Comparison of ENCODE assay signal across 8 cellular contexts in the genomic region with DNA sequence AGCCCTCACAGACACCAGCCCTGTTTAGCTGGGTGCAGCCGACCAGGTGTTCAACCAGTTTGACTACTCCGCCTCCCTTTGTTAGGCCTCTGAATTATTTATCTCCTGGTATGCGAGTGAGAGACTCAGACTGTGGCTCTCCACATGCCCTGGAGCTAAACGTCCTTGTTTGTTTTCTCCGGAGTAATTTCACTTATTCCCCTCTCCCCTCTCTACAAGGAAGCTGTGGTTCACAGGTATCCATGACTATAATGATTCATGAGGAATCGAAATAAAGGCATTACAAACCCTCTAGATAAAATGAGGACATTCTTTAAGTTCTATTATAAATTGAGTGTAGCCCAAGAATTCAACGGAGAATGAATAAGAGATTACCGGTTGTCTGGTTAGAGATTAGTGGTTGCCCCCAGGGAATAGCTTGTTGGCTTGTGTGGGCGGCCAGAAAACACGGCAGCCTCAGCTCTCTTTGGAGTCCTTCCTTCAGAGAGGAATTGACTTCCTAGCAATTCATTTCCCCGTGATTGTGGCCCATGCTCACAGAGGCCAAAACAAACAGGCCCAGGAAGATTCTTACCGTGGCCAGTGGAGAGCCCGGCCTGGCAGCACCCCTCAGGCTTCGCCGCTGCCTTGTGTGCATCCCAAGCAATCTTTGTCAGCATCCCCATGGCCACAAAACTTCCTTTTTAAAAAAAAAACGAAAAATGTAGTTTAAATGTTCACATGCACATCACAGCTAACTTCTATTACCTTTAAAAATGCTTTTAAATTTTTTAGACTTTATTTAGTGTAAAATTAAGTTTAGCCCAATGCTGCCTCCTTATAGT.
DNase-seq lines count a peak whose midpoint lies in the region; ATAC-seq and TF ChIP-seq lines count a peak whose summit lies in the region.

No MANE protein-coding gene starts in this region.

- H3K27ac ChIP-seq in BLaER1 (no peak overlapping the region), breast epithelium (peak overlapping the region; percentile 92 to 95), lower lobe of right lung (peak overlapping the region; percentile 56)

- intact Hi-C loops in breast epithelium (cut with DNase I; ENCODE audit: low total_unique reads) (no loop called here), lower lobe of right lung (cut with DNase I) (no loop called here), head of caudate nucleus (cut with DNase I) (no loop called here)

- H3K9ac ChIP-seq in BLaER1: no peak overlapping the region

- H3K36me3 ChIP-seq in BLaER1 (no peaks in the 10 kb centered on the region), breast epithelium (no peaks in the 10 kb centered on the region), lower lobe of right lung (no peaks in the 10 kb centered on the region)

- peak overlapping the region; percentile 51 for H3K4me2 ChIP-seq in BLaER1

- H3K9me3 ChIP-seq in BLaER1 (no peaks in the 10 kb centered on the region), breast epithelium (no peaks in the 10 kb centered on the region), lower lobe of right lung (no peaks in the 10 kb centered on the region)

- H3K4me3 ChIP-seq in BLaER1 (no peak overlapping the region), breast epithelium (peak overlapping the region in 2 of 3 donors; percentile 7 to 36), lower lobe of right lung (no peak overlapping the region)

- no peak for TF ChIP-seq POLR2A in breast epithelium (IDR thresholded peaks at IDR 0.05)

- DNase-seq in NCI-H1417 treated with DMSO at 0.1 percent for 48 hours (lab: John Stamatoyannopoulos, UW): peak; percentile 76
- peak; percentile 82 to 92 for DNase-seq in breast epithelium (ENCODE audit: low spot score in 2 of 2)
- no peak for DNase-seq in lower lobe of right lung
- DNase-seq in head of caudate nucleus: no peak
- DNase-seq in G401 (ENCODE audit: low spot score): no peak
- no peak for DNase-seq in activated CD4-positive, alpha-beta T cell treated with anti-CD3 and anti-CD28 coated beads for 4 hours
- DNase-seq in GOT3 (lab: John Stamatoyannopoulos, UW): no peak

- no peaks in the 10 kb centered on the region for H4K20me1 ChIP-seq in BLaER1

- TF ChIP-seq CTCF in breast epithelium (IDR thresholded peaks at IDR 0.05): no peak
- no peak for TF ChIP-seq CTCF in lower lobe of right lung (IDR thresholded peaks at IDR 0.05)

- H3K4me1 ChIP-seq in BLaER1: peaks cover 21% of the 10 kb centered on the region
- H3K4me1 ChIP-seq in breast epithelium: peaks cover 11 to 12% of the 10 kb centered on the region in 2 donors
- peaks cover 8% of the 10 kb centered on the region for H3K4me1 ChIP-seq in lower lobe of right lung

- in situ Hi-C loops in G401 (cut with HindIII; ENCODE audit: low sequenced_read_pairs): no loop called here

- ATAC-seq in lower lobe of right lung: peak; percentile 83 to 84

- H3K27me3 ChIP-seq in BLaER1 (no peaks in the 10 kb centered on the region), breast epithelium (no peaks in the 10 kb centered on the region), lower lobe of right lung (ENCODE audit: low read depth) (no peaks in the 10 kb centered on the region)

Comparison
In these comparisons a context has a peak if more than half of its experiments do, and no peak if none do; other contexts are left out.
1. H3K4me3 ChIP-seq: peak in breast epithelium (2 of 3); none in BLaER1 (single experiment) and lower lobe of right lung (single experiment).
2. DNase-seq: peak in NCI-H1417 treated with DMSO at 0.1 percent for 48 hours (single experiment) and breast epithelium (2 of 2); none in lower lobe of right lung (single experiment), head of caudate nucleus (0 of 42), G401 (single experiment), activated CD4-positive, alpha-beta T cell treated with anti-CD3 and anti-CD28 coated beads for 4 hours (0 of 2) and GOT3 (single experiment).